15 cellular contexts compared by ENCODE assay signal in the genomic region with DNA sequence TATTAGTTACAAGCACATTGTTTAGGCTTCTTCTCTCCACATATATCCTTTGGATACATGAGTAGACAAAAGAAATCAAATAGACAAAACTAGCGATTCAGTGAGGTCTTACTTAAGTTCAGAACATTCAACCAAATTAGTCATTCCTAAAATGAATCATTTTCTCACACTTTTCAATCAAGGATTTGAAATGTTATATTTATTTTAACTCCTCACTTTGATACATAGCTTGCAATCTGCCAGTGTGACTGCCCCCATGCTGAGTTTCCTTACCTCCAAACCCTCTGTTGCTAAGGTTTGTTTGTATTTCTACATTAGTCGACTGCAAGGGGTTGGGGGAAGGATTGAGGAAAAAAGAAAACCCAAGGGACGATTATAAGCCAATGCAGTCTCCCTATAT. TPM values are rescaled to one million over a fixed set of nuclear protein-coding genes. Genes with fewer than 3 reads are reported as not detected.
A peak's percentile ranks its signal among the peaks of the same experiment; 100 is the strongest.
DNase-seq lines count a peak whose midpoint lies in the region; ATAC-seq and TF ChIP-seq lines count a peak whose summit lies in the region.
"Had no signal": no experiment of that assay in that cellular context is flagged by ENCODE, and none has a peak within 500 bp of the region (broad histone marks: within the 10 kb centered on the region; RNA-seq: fewer than 3 reads in every experiment).

No MANE protein-coding gene starts in this region.

- peaks cover 31% of the 10 kb centered on the region for H3K4me1 ChIP-seq in adipocyte (ENCODE audit: control insufficient read depth, insufficient read depth, low read length)
- no peaks in the 10 kb centered on the region for H3K4me1 ChIP-seq in BE2C

- no peaks in the 10 kb centered on the region for H3K9me3 ChIP-seq in AG04450 (ENCODE audit: control insufficient read depth, insufficient read depth, low read length)
- H3K9me3 ChIP-seq in adipocyte (ENCODE audit: control insufficient read depth, low read length), result no peaks in the 10 kb centered on the region
- H3K9me3 ChIP-seq in BE2C, result no peaks in the 10 kb centered on the region; the same call in 1 of the 2 replicates
- H3K9me3 ChIP-seq: adrenal gland, thyroid gland had no signal

- H3K4me3 ChIP-seq in AG04450 (ENCODE audit: low read depth, low read length) (no peak overlapping the region), adipocyte (ENCODE audit: low read length) (peak overlapping the region; percentile 37), BE2C (ENCODE audit: low read depth, low read length) (no peak overlapping the region)
- H3K4me3 ChIP-seq: adrenal gland, thyroid gland had no signal

- no peak for TF ChIP-seq CTCF in AG04450 (IDR thresholded peaks at IDR 0.05; ENCODE audit: low read depth, low read length)
- TF ChIP-seq CTCF in BE2C (IDR thresholded peaks at IDR 0.05; ENCODE audit: low read depth, low read length), result no peak

- ATAC-seq in GM19043 (IDR thresholded peaks at IDR 0.05; ENCODE audit: low read depth, unreplicated experiment) (peak; percentile 6), HG03039 (IDR thresholded peaks at IDR 0.05; ENCODE audit: unreplicated experiment) (peak; percentile 12), left cardiac atrium (no peak)
- ATAC-seq: activated CD8-positive, alpha-beta memory T cell treated with anti-CD3 and anti-CD28 coated beads, Interleukin-2, amount 10 ng/mL, durations not matched to agents 7 days and 5 days; right cardiac atrium had no signal

- POLR2A ChIA-PET in AG04450 (lab: Yijun Ruan, JAX), result interaction anchor here (1.1 kb wide), 1 partner anchor 14 kb away, joined by 3 read pairs; no protein-coding TSS in a partner anchor

- H3K9ac ChIP-seq in adipocyte (ENCODE audit: low read length), result no peak overlapping the region

- H3K27ac ChIP-seq in AG04450 (ENCODE audit: low read depth, low read length), result peak overlapping the region; percentile 42
- H3K27ac ChIP-seq: adrenal gland, thyroid gland had no signal

- DNase-seq in AG04450 (ENCODE audit: low read depth, low spot score), result no peak
- no peak for DNase-seq in adipocyte (ENCODE audit: low read depth)
- DNase-seq in NCI-H146 (lab: John Stamatoyannopoulos, UW), result no peak
- DNase-seq in iPS-NIHi7 (ENCODE audit: extremely low spot score), result no peak
- no peak for DNase-seq in left cardiac atrium
- no peak for DNase-seq in BE2C
- DNase-seq: activated CD8-positive, alpha-beta memory T cell treated with anti-CD3 and anti-CD28 coated beads, Interleukin-2, amount 10 ng/mL, durations not matched to agents 7 days and 5 days; adrenal gland; endodermal cell; KG1; right cardiac atrium; T-helper 9 cell; thyroid gland had no signal

- CTCF ChIA-PET in AG04450 (lab: Charles Lee), result interaction anchor here (0.7 to 1.5 kb wide), 4 partner anchors 104 to 125 kb away, joined by 3 to 5 read pairs (median 4); no protein-coding TSS in a partner anchor

- H3K27me3 ChIP-seq in AG04450 (ENCODE audit: control insufficient read depth, insufficient read depth, low read length) (no peaks in the 10 kb centered on the region), adipocyte (replicated peaks; ENCODE audit: control insufficient read depth, insufficient read depth, low read length) (no peaks in the 10 kb centered on the region), BE2C (peaks cover 42% of the 10 kb centered on the region)
- H3K27me3 ChIP-seq: adrenal gland, thyroid gland had no signal

- intact Hi-C loops in left cardiac atrium (cut with DNase I), result no loop called here

- no peaks in the 10 kb centered on the region for H3K36me3 ChIP-seq in adipocyte (ENCODE audit: control insufficient read depth, insufficient read depth, low read length, severe bottlenecking)
- no peaks in the 10 kb centered on the region for H3K36me3 ChIP-seq in BE2C
- H3K36me3 ChIP-seq: adrenal gland, thyroid gland had no signal

RNA-seq across cellular contexts. Expression of gene MOXD1, which starts 3.5 kb away (rescaled TPM):
- polyA plus RNA-seq in AG04450 (2011; rRNA removed), result 55.9 and 67.5 TPM in 2 replicates
- 15.5 and 22.3 TPM in 2 replicates for polyA minus RNA-seq in AG04450 (2011; rRNA and poly(A)+ RNA removed)
- 1 to 10 TPM; 2.2 to 3.6 TPM for total RNA-seq in left cardiac atrium
- 0.49 TPM for polyA plus RNA-seq in BE2C (2012; ENCODE audit: insufficient read depth, insufficient read length, low read depth)

Comparison
In these comparisons a context has a peak if more than half of its experiments do, and no peak if none do; other contexts are left out.
1. ATAC-seq: peak in GM19043 (single experiment) and HG03039 (single experiment); none in left cardiac atrium (0 of 2).